1 cellular context compared by ENCODE assay signal in the genomic region with DNA sequence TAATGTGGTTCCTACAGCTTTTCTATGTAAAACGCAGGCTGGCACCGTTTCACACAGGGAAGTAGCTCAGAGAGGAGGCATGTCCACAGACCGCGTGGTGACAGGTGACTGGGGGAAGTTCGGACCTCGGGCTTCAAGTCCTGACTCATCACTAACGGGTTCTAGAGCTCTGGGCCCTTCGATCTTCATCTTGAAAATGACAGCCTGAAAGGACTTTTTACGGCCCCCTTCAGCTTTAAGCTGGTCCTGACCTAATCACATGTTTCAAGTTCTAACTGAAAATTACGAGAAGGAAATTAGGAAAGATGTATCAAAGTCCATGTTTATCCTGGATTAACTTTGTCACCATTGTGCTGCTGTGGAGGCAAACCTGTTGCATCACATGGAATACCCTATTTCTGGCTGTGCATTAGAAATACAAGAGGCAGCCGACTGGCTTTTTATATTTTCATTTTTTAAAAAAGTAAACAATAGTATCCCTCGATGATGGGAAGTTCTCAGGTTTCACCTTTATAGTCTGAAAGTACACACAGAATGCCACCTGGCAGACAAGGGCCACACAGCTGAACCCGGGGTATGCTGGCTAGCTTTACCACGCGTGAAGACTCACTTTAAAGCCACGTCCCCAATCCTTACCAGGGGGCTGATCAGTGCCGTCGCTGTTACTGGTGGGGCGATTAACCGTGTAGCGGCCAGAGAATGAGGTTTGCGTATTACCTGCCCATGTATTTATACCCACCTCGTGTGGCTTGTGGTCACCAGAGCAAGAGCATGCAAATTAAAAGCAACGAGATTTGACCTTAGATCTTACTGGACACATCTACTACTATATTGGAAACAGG.
TF ChIP-seq lines count a peak whose summit lies in the region.

No MANE protein-coding gene starts in this region.

TF ChIP-seq in HepG2, 621 proteins besides CTCF, POLR2A, EP300 and RAD21 (continued from another document and continues in another):
- TF ChIP-seq, protein P1, sequence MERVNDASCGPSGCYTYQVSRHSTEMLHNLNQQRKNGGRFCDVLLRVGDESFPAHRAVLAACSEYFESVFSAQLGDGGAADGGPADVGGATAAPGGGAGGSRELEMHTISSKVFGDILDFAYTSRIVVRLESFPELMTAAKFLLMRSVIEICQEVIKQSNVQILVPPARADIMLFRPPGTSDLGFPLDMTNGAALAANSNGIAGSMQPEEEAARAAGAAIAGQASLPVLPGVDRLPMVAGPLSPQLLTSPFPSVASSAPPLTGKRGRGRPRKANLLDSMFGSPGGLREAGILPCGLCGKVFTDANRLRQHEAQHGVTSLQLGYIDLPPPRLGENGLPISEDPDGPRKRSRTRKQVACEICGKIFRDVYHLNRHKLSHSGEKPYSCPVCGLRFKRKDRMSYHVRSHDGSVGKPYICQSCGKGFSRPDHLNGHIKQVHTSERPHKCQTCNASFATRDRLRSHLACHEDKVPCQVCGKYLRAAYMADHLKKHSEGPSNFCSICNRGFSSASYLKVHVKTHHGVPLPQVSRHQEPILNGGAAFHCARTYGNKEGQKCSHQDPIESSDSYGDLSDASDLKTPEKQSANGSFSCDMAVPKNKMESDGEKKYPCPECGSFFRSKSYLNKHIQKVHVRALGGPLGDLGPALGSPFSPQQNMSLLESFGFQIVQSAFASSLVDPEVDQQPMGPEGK (CRISPR knock-in tag; IDR thresholded peaks at IDR 0.05): peak; percentile 78
- TF ChIP-seq ZNF557 (CRISPR knock-in tag; IDR thresholded peaks at IDR 0.05) (no peak), KAT7 (CRISPR knock-in tag; IDR thresholded peaks at IDR 0.05; ENCODE audit: borderline replicate concordance) (peak; percentile 92; the same call in 1 of the 2 replicates), ZNF850 (CRISPR knock-in tag; conservative IDR thresholded peaks at IDR 0.05) (0 out of 2 replicates have a peak, but pooled peaks have one; percentile 85), HNF4G (IDR thresholded peaks at IDR 0.05; ENCODE audit: borderline replicate concordance, low read depth, low read length) (peak; percentile 99), HNF4G (CRISPR knock-in tag; IDR thresholded peaks at IDR 0.05; ENCODE audit: borderline replicate concordance, low read depth) (peak; percentile 91), TOPORS (CRISPR knock-in tag; IDR thresholded peaks at IDR 0.05) (no peak), ARHGAP35 (CRISPR knock-in tag; IDR thresholded peaks at IDR 0.05; ENCODE audit: borderline replicate concordance) (no peak), SRSF9 (IDR thresholded peaks at IDR 0.05; ENCODE audit: borderline replicate concordance, insufficient read depth, low read depth, low read length, poor library complexity, severe bottlenecking) (no peak), ZNF841 (CRISPR knock-in tag; IDR thresholded peaks at IDR 0.05; ENCODE audit: borderline replicate concordance) (no peak), ZNF407 (CRISPR knock-in tag; IDR thresholded peaks at IDR 0.05; ENCODE audit: not compliant biosample characterization) (no peak), ZNF354B (CRISPR knock-in tag; IDR thresholded peaks at IDR 0.05) (no peak), ZNF263 (CRISPR knock-in tag; IDR thresholded peaks at IDR 0.05) (no peak; the same call in 1 of the 2 replicates), DBP (CRISPR knock-in tag; IDR thresholded peaks at IDR 0.05; ENCODE audit: not compliant biosample characterization) (no peak), ZNF589 (CRISPR knock-in tag; conservative IDR thresholded peaks at IDR 0.05) (no peak), NFE2L1 (CRISPR knock-in tag; IDR thresholded peaks at IDR 0.05; ENCODE audit: borderline replicate concordance) (no peak), ZBTB8A (CRISPR knock-in tag; IDR thresholded peaks at IDR 0.05; ENCODE audit: borderline replicate concordance, low read depth) (no peak), HNRNPH1 (optimal IDR thresholded peaks at IDR 0.05; ENCODE audit: low read depth, low read length) (no peak), EED (CRISPR knock-in tag; IDR thresholded peaks at IDR 0.05) (peak; percentile 70), ZNF543 (CRISPR knock-in tag; IDR thresholded peaks at IDR 0.05) (peak; percentile 41), ZNF7 (CRISPR knock-in tag; IDR thresholded peaks at IDR 0.05) (no peak), POLR2AphosphoS5 (IDR thresholded peaks at IDR 0.05; ENCODE audit: low read depth, low read length) (peak; percentile 73), ZNF546 (CRISPR knock-in tag; conservative IDR thresholded peaks at IDR 0.05) (no peak), JUND (CRISPR knock-in tag; IDR thresholded peaks at IDR 0.05) (0 out of 2 replicates have a peak, but pooled peaks have one; percentile 74), ZNF605 (CRISPR knock-in tag; IDR thresholded peaks at IDR 0.05) (no peak), EEA1 (CRISPR knock-in tag; IDR thresholded peaks at IDR 0.05; ENCODE audit: borderline replicate concordance) (no peak), ZNF274 (CRISPR knock-in tag; IDR thresholded peaks at IDR 0.05) (no peak), SMYD3 (CRISPR knock-in tag; IDR thresholded peaks at IDR 0.05) (0 out of 2 replicates have a peak, but pooled peaks have one; percentile 34), GATAD2A (CRISPR knock-in tag; IDR thresholded peaks at IDR 0.05) (peak; percentile 97), RFX1 (IDR thresholded peaks at IDR 0.05) (no peak), TEF (CRISPR knock-in tag; IDR thresholded peaks at IDR 0.05) (peak; percentile 87), ARNT2 (CRISPR knock-in tag; IDR thresholded peaks at IDR 0.05; ENCODE audit: low read depth) (no peak; the same call in 1 of the 2 replicates), SNAPC2 (CRISPR knock-in tag; IDR thresholded peaks at IDR 0.05) (no peak)
- TF ChIP-seq, protein P2, sequence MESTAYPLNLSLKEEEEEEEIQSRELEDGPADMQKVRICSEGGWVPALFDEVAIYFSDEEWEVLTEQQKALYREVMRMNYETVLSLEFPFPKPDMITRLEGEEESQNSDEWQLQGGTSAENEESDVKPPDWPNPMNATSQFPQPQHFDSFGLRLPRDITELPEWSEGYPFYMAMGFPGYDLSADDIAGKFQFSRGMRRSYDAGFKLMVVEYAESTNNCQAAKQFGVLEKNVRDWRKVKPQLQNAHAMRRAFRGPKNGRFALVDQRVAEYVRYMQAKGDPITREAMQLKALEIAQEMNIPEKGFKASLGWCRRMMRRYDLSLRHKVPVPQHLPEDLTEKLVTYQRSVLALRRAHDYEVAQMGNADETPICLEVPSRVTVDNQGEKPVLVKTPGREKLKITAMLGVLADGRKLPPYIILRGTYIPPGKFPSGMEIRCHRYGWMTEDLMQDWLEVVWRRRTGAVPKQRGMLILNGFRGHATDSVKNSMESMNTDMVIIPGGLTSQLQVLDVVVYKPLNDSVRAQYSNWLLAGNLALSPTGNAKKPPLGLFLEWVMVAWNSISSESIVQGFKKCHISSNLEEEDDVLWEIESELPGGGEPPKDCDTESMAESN (CRISPR knock-in tag; conservative IDR thresholded peaks at IDR 0.05): no peak
- TF ChIP-seq, protein P3, sequence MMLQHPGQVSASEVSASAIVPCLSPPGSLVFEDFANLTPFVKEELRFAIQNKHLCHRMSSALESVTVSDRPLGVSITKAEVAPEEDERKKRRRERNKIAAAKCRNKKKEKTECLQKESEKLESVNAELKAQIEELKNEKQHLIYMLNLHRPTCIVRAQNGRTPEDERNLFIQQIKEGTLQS (CRISPR knock-in tag; IDR thresholded peaks at IDR 0.05): peak; percentile 79; the same call in 1 of the 2 replicates
- TF ChIP-seq, protein P4, sequence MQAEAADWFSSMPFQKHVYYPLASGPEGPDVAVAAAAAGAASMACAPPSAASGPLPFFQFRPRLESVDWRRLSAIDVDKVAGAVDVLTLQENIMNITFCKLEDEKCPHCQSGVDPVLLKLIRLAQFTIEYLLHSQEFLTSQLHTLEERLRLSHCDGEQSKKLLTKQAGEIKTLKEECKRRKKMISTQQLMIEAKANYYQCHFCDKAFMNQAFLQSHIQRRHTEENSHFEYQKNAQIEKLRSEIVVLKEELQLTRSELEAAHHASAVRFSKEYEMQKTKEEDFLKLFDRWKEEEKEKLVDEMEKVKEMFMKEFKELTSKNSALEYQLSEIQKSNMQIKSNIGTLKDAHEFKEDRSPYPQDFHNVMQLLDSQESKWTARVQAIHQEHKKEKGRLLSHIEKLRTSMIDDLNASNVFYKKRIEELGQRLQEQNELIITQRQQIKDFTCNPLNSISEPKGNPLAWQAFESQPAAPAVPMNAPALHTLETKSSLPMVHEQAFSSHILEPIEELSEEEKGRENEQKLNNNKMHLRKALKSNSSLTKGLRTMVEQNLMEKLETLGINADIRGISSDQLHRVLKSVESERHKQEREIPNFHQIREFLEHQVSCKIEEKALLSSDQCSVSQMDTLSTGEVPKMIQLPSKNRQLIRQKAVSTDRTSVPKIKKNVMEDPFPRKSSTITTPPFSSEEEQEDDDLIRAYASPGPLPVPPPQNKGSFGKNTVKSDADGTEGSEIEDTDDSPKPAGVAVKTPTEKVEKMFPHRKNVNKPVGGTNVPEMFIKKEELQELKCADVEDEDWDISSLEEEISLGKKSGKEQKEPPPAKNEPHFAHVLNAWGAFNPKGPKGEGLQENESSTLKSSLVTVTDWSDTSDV (CRISPR knock-in tag; IDR thresholded peaks at IDR 0.05): no peak; the same call in 1 of the 2 replicates
- TF ChIP-seq, protein P5, sequence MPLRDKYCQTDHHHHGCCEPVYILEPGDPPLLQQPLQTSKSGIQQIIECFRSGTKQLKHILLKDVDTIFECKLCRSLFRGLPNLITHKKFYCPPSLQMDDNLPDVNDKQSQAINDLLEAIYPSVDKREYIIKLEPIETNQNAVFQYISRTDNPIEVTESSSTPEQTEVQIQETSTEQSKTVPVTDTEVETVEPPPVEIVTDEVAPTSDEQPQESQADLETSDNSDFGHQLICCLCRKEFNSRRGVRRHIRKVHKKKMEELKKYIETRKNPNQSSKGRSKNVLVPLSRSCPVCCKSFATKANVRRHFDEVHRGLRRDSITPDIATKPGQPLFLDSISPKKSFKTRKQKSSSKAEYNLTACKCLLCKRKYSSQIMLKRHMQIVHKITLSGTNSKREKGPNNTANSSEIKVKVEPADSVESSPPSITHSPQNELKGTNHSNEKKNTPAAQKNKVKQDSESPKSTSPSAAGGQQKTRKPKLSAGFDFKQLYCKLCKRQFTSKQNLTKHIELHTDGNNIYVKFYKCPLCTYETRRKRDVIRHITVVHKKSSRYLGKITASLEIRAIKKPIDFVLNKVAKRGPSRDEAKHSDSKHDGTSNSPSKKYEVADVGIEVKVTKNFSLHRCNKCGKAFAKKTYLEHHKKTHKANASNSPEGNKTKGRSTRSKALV (CRISPR knock-in tag; IDR thresholded peaks at IDR 0.05): peak; percentile 79; the same call in 1 of the 2 replicates
- TF ChIP-seq, protein P6, sequence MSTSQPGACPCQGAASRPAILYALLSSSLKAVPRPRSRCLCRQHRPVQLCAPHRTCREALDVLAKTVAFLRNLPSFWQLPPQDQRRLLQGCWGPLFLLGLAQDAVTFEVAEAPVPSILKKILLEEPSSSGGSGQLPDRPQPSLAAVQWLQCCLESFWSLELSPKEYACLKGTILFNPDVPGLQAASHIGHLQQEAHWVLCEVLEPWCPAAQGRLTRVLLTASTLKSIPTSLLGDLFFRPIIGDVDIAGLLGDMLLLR (CRISPR knock-in tag; IDR thresholded peaks at IDR 0.05): no peak
